ENCODE assay signal across 18 cellular contexts in the genomic region with DNA sequence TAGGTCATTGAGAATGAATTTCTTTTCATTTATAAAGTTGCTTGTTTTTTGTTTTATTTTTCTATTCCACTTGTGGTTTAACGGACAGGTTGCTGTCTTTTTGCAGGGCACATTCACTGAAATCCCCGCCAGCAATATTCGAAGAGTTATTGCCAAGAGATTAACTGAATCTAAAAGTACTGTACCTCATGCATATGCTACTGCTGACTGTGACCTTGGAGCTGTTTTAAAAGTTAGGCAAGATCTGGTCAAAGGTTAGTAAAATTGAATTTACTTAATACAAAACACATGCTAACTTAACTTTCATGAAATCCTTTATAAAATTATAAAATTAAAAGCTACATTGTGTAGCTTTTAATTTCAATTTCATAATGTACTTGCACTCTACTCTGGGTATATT.
"Had no signal": no experiment of that assay in that cellular context is flagged by ENCODE, and none has a peak within 500 bp of the region (broad histone marks: within the 10 kb centered on the region; RNA-seq: fewer than 3 reads in every experiment).

No MANE protein-coding gene starts in this region.

- H3K27me3 ChIP-seq: foreskin keratinocyte, hepatocyte, transverse colon had no signal

- ATAC-seq: esophagus mucosa; foreskin keratinocyte; left colon; lower lobe of right lung; naive thymus-derived CD4-positive, alpha-beta T cell; psoas muscle; stimulated activated effector memory CD8-positive, alpha-beta T cell treated with anti-CD3 and anti-CD28 coated beads, Interleukin-12 subunit alpha, Interleukin-12 subunit beta, amount 100 ng/mL, for 72 hours had no signal

- H3K4me1 ChIP-seq: lower lobe of right lung, psoas muscle, transverse colon had no signal

- H3K4me3 ChIP-seq: hepatocyte, lower lobe of right lung, psoas muscle, thoracic aorta, transverse colon had no signal

- H3K27ac ChIP-seq: foreskin keratinocyte, hepatocyte, lower lobe of right lung, psoas muscle, thoracic aorta, transverse colon had no signal

- H3K9me3 ChIP-seq: lower lobe of right lung, psoas muscle, thoracic aorta, transverse colon had no signal

- DNase-seq: effector memory CD4-positive, alpha-beta T cell; foreskin keratinocyte; head of caudate nucleus; left colon; lower lobe of right lung; naive thymus-derived CD4-positive, alpha-beta T cell; nephron progenitor cell; psoas muscle; retina; small intestine; stimulated activated CD4-positive, alpha-beta T cell treated with anti-CD3 and anti-CD28 coated beads, Interleukin-12 subunit alpha, Interleukin-12 subunit beta, amount 100 ng/mL, for 4 hours; stimulated activated CD4-positive, alpha-beta T cell treated with anti-CD3 and anti-CD28 coated beads, Interleukin-4, amount 100 ng/mL, for 1 hour; stimulated activated CD8-positive, alpha-beta memory T cell treated with anti-CD3 and anti-CD28 coated beads, Interleukin-4, amount 100 ng/mL, for 48 hours; transverse colon had no signal
